21 cellular contexts compared by ENCODE assay signal in the genomic region with DNA sequence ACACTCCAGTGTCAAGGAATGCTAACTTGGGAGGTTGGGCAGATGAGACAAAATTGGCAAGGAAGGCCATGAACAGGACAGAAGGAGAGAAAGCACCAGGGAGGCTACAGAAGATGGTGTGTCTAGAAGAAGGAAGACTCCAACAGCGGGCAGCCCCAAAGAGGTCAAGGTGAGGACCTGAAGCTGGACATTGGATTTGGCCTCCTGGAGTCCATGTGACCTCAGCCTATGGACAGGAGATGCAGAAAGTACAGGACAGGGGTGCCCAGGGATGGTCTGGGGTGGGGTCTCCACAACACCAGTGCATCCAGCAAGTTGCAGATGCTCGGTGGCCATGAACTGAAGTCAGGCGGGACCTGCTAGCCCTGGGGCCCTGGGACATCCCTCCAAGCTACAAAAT.
DNase-seq lines count a peak whose midpoint lies in the region; ATAC-seq and TF ChIP-seq lines count a peak whose summit lies in the region.
"Had no signal": no experiment of that assay in that cellular context is flagged by ENCODE, and none has a peak within 500 bp of the region (broad histone marks: within the 10 kb centered on the region; RNA-seq: fewer than 3 reads in every experiment).

No MANE protein-coding gene starts in this region.

- H3K27ac ChIP-seq in caudate nucleus (ENCODE audit: low read depth, low read length): peak overlapping the region; percentile 28
- no peak overlapping the region for H3K27ac ChIP-seq in hepatocyte
- H3K27ac ChIP-seq: KMS-11 had no signal

- WGBS in hepatocyte (ENCODE audit: low lambda C conversion rate, missing lambda C conversion rate): 96% methylated on average over 3 of the region's 3 CpGs

- no peaks in the 10 kb centered on the region for H3K79me2 ChIP-seq in hepatocyte

- no peak overlapping the region for H3K4me3 ChIP-seq in hepatocyte

- no peak for TF ChIP-seq CTCF in hepatocyte (IDR thresholded peaks at IDR 0.05; ENCODE audit: poor library complexity)

- H2AFZ ChIP-seq in hepatocyte: no peak overlapping the region

- no peaks in the 10 kb centered on the region for H3K9me2 ChIP-seq in hepatocyte (replicated peaks; ENCODE audit: insufficient read depth)

- DNase-seq in activated effector memory CD4-positive, alpha-beta T cell treated with anti-CD3 and anti-CD28 coated beads, Interleukin-2, amount 50 U/mL, for 16 hours: peak; percentile 21
- DNase-seq in activated effector memory CD4-positive, alpha-beta T cell treated with Interleukin-2 at 50 U/mL for 16 hours: no peak
- no peak for DNase-seq in caudate nucleus (lab: John Stamatoyannopoulos, UW)
- DNase-seq in left lobe of liver (ENCODE audit: low spot score): peak; percentile 31
- DNase-seq in hepatocyte (ENCODE audit: low spot score): no peak
- DNase-seq in activated T-cell treated with anti-CD3 and anti-CD28 coated beads for 4 hours: no peak
- DNase-seq: C1 segment of cervical spinal cord; Caco-2; MM.1S; NCI-H1417; NCI-H1694; NCI-H2029 treated with DMSO at 0.1 percent for 48 hours; NCI-H446 treated with DMSO at 0.1 percent for 48 hours; NCI-H526; NCI-H82; NK-92 treated with Interleukin-12 subunit alpha and Interleukin-12 subunit beta, amount 100 ng/mL, for 24 hours; PC-3 had no signal

- ATAC-seq in left lobe of liver (no peak), GM18505 (IDR thresholded peaks at IDR 0.05; ENCODE audit: unreplicated experiment) (no peak)
- ATAC-seq: CD8-positive, alpha-beta T cell; HCT116; PC-3 had no signal

- no peaks in the 10 kb centered on the region for H4K20me1 ChIP-seq in hepatocyte (ENCODE audit: insufficient read depth, poor library complexity, severe bottlenecking)

- no peaks in the 10 kb centered on the region for H3K36me3 ChIP-seq in hepatocyte (replicated peaks; ENCODE audit: insufficient read depth, low read depth)

- H3K9me3 ChIP-seq in hepatocyte (ENCODE audit: low read depth): no peaks in the 10 kb centered on the region
- H3K9me3 ChIP-seq: Caco-2 had no signal

- peaks cover 18% of the 10 kb centered on the region for H3K27me3 ChIP-seq in hepatocyte

- no peak for TF ChIP-seq POLR2A in GM18505 (IDR thresholded peaks at IDR 0.05; ENCODE audit: borderline replicate concordance, extremely low read depth, insufficient read depth, insufficient read length)

- no peak overlapping the region for H3K4me2 ChIP-seq in hepatocyte
- H3K4me2 ChIP-seq: KMS-11 had no signal

- H3K4me1 ChIP-seq in hepatocyte (ENCODE audit: insufficient read depth): no peaks in the 10 kb centered on the region
- H3K4me1 ChIP-seq: Caco-2 had no signal

Comparison
In these comparisons a context has a peak if more than half of its experiments do, and no peak if none do; other contexts are left out.
1. DNase-seq: peak in activated effector memory CD4-positive, alpha-beta T cell treated with anti-CD3 and anti-CD28 coated beads, Interleukin-2, amount 50 U/mL, for 16 hours (single experiment) and left lobe of liver (single experiment); none in activated effector memory CD4-positive, alpha-beta T cell treated with Interleukin-2 at 50 U/mL for 16 hours (single experiment), caudate nucleus (0 of 61), hepatocyte (single experiment) and activated T-cell treated with anti-CD3 and anti-CD28 coated beads for 4 hours (single experiment).